In the genomic region with DNA sequence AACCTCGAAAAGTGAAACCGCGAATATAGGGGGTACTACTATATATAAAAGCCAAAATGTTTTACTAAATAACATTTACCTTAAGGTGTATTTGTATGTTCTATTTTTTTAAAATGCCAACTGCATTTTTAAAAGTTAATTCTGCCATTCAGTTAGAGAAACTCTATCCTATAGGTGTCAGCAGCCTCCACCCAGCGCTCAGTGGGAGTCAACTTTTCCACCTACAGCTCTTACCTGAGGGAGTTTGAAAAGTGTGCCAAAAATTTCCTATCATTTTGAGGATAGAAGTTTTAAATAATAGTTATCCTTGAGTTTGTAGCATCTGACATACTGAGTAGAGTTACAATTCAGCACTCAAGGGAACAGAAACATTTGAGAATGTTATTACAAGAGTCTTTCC, we compare ENCODE assay signal across 23 cellular contexts.
"Had no signal": no experiment of that assay in that cellular context is flagged by ENCODE, and none has a peak within 500 bp of the region (broad histone marks: within the 10 kb centered on the region; RNA-seq: fewer than 3 reads in every experiment).

No MANE protein-coding gene starts in this region.

- H3K9me3 ChIP-seq: esophagus squamous epithelium, gastroesophageal sphincter, heart left ventricle, left lung, lower lobe of right lung, mucosa of descending colon had no signal

- H3K4me3 ChIP-seq: coronary artery, dorsolateral prefrontal cortex, esophagus squamous epithelium, gastroesophageal sphincter, heart left ventricle, hepatocyte, left lung, lower lobe of right lung, mucosa of descending colon had no signal

- H3K27me3 ChIP-seq: dorsolateral prefrontal cortex, esophagus squamous epithelium, gastroesophageal sphincter, heart left ventricle, hepatocyte, left lung had no signal

- DNase-seq: dermis blood vessel endothelial cell; dorsolateral prefrontal cortex; effector CD4-positive, alpha-beta T cell; effector memory CD4-positive, alpha-beta T cell; erythroblast; esophagus squamous epithelium; heart left ventricle; hypothalamus; immature natural killer cell; islet precursor cell; kidney; kidney glomerular epithelial cell; left lung; left ventricle myocardium superior; lower lobe of right lung; mesenchymal stem cell; mucosa of descending colon; naive B cell had no signal

- H3K27ac ChIP-seq: coronary artery, dorsolateral prefrontal cortex, epithelial cell of prostate, esophagus squamous epithelium, gastroesophageal sphincter, heart left ventricle, hepatocyte, left lung, lower lobe of right lung had no signal

- H3K36me3 ChIP-seq: esophagus squamous epithelium, gastroesophageal sphincter, heart left ventricle, left lung, lower lobe of right lung had no signal

- ATAC-seq: esophagus mucosa, gastroesophageal sphincter, heart left ventricle, left lung, left ventricle myocardium superior, lower lobe of right lung, mucosa of descending colon had no signal
